Comparison of ENCODE assay signal across 8 cellular contexts in the genomic region with DNA sequence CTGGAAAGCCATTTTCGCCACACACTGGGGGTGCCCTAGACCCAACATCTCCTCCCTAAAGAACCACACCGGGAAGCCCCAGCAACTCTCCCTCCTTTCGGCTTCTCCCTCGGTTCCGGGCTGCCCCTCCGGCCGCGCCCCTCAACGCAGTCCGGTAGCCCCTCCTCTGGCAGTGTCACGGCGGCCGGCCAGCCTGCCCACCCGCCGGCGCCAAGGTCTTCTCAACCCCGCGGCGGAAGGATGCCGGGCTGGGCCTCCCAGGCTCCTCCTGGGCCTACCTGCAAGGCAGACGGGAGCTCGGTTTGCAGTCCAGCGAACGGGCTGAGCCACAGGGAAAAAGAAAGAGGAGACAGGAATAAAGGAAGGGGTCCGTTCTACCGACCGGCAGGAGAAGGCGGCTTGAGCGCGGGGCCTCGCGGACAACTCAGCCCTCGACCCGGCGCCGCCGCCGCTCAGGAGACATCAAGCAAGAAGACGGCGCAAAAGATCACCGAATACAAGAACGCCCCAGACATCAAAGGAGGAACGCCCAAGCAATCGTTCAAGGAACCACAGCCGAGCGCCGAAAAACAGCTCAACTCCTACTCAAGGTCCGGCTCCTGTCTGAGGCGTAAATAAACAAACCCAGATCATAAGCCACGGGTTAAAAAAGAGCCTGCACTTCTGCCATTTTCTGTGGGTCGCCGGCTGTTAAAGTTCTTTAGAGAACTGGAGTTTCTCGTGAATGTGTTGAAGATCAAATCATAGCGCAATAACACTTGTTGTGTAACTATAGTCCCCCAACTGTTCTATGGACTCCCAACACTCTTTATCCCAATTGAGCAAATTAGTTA. TPM values are rescaled to one million over a fixed set of nuclear protein-coding genes. Genes with fewer than 3 reads are reported as not detected.
DNase-seq lines count a peak whose midpoint lies in the region; ATAC-seq and TF ChIP-seq lines count a peak whose summit lies in the region.

A gene with protein sequence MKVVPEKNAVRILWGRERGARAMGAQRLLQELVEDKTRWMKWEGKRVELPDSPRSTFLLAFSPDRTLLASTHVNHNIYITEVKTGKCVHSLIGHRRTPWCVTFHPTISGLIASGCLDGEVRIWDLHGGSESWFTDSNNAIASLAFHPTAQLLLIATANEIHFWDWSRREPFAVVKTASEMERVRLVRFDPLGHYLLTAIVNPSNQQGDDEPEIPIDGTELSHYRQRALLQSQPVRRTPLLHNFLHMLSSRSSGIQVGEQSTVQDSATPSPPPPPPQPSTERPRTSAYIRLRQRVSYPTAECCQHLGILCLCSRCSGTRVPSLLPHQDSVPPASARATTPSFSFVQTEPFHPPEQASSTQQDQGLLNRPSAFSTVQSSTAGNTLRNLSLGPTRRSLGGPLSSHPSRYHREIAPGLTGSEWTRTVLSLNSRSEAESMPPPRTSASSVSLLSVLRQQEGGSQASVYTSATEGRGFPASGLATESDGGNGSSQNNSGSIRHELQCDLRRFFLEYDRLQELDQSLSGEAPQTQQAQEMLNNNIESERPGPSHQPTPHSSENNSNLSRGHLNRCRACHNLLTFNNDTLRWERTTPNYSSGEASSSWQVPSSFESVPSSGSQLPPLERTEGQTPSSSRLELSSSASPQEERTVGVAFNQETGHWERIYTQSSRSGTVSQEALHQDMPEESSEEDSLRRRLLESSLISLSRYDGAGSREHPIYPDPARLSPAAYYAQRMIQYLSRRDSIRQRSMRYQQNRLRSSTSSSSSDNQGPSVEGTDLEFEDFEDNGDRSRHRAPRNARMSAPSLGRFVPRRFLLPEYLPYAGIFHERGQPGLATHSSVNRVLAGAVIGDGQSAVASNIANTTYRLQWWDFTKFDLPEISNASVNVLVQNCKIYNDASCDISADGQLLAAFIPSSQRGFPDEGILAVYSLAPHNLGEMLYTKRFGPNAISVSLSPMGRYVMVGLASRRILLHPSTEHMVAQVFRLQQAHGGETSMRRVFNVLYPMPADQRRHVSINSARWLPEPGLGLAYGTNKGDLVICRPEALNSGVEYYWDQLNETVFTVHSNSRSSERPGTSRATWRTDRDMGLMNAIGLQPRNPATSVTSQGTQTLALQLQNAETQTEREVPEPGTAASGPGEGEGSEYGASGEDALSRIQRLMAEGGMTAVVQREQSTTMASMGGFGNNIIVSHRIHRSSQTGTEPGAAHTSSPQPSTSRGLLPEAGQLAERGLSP (N-terminal part only) (minus strand): TSS at position 474 of the 833 bp plus-strand sequence. CDS start 45,643 bp downstream, outside the sequence.

- H4K5ac ChIP-seq in H9 (ENCODE audit: insufficient read length, low read depth, low read length), result no peak within 1 kb of the TSS

- H3K27ac Mint-ChIP-seq in H9 (peak within 1 kb of the TSS; percentile 97 to 99 (median 98)), neural progenitor cell (peak within 1 kb of the TSS; percentile 64)

- H3F3A ChIP-seq in MM.1S (ENCODE audit: insufficient read depth, low read length), result no peaks in the 10 kb centered on the region
- H3F3A ChIP-seq in neural progenitor cell (ENCODE audit: low read depth), result peaks cover 6% of the 10 kb centered on the region

- DNase-seq in H9 (peak; percentile 91), MM.1S (peak; percentile 87), SIG-M5 treated with dmso at 0.1 percent for 504 hours (lab: John Stamatoyannopoulos, UW; ENCODE audit: unreplicated experiment) (peak; percentile 91), activated gamma-delta T cell treated with Interleukin-2 at 50 U/mL for 16 hours (peak; percentile 76), foreskin keratinocyte (peak; percentile 77 to 88), neural progenitor cell (ENCODE audit: low spot score) (peak; percentile 95)

- no peak within 1 kb of the TSS; the same call in 1 of the 2 replicates for H3K4ac ChIP-seq in H9 (ENCODE audit: low read depth, low read length)

- no peak within 1 kb of the TSS for H3T11ph ChIP-seq in H9 (ENCODE audit: low read length)

- H3K14ac ChIP-seq in H9 (ENCODE audit: insufficient read depth, low read length), result peak within 1 kb of the TSS; percentile 97

- TF ChIP-seq CTCF in H9 (conservative IDR thresholded peaks at IDR 0.05) (no peak), MM.1S (IDR thresholded peaks at IDR 0.05; ENCODE audit: low read length) (no peak), foreskin keratinocyte (conservative IDR thresholded peaks at IDR 0.05) (no peak), neural progenitor cell (IDR thresholded peaks at IDR 0.05) (no peak)

- H3K79me2 ChIP-seq in H9 (ENCODE audit: insufficient read depth, low read length) (peaks cover 13% of the 10 kb centered on the region; the same call in 1 of the 2 replicates), MM.1S (ENCODE audit: low read length) (peaks cover 51% of the 10 kb centered on the region), neural progenitor cell (ENCODE audit: low read depth) (peaks cover 50% of the 10 kb centered on the region)

- no peak within 1 kb of the TSS for H2BK12ac ChIP-seq in H9 (ENCODE audit: insufficient read length, low read depth, low read length)

- WGBS in H9 (ENCODE audit: extremely low coverage, insufficient read length, low lambda C conversion rate), result no CpG with 5 or more reads among the region's 54 CpGs

- H3K4me1 Mint-ChIP-seq in H9 (peaks cover 17 to 18% of the 10 kb centered on the region in 2 experiments), neural progenitor cell (peaks cover 25% of the 10 kb centered on the region)

- no peak within 1 kb of the TSS for H2AK5ac ChIP-seq in H9 (ENCODE audit: insufficient read length, low read length)

- H3K56ac ChIP-seq in H9 (ENCODE audit: insufficient read length, low read depth, low read length), result no peak within 1 kb of the TSS

- H3K4me1 ChIP-seq in ES-I3 (ENCODE audit: insufficient read depth, low read length) (no peaks in the 10 kb centered on the region; the same call in none of the 2 replicates), H9 (ENCODE audit: insufficient read depth, low read length) (no peaks in the 10 kb centered on the region), MM.1S (ENCODE audit: low read length) (peaks cover 6% of the 10 kb centered on the region; the same call in 1 of the 2 replicates), foreskin keratinocyte (peaks cover 3% of the 10 kb centered on the region), neural progenitor cell (peaks cover 11% of the 10 kb centered on the region), stomach smooth muscle (ENCODE audit: control insufficient read depth, insufficient read depth, low read length) (peaks cover 14% of the 10 kb centered on the region)

- no peak within 1 kb of the TSS for H3K23ac ChIP-seq in H9 (ENCODE audit: insufficient read length, low read depth, low read length)

- H3K4me3 Mint-ChIP-seq in H9 (peak within 1 kb of the TSS; percentile 92 to 96), neural progenitor cell (peak within 1 kb of the TSS; percentile 98)

- no peaks in the 10 kb centered on the region for H3K27me3 ChIP-seq in H9 (ENCODE audit: insufficient read depth, low read length)
- no peaks in the 10 kb centered on the region for H3K27me3 ChIP-seq in MM.1S (replicated peaks; ENCODE audit: insufficient read depth, low read length)
- H3K27me3 ChIP-seq in foreskin keratinocyte, result no peaks in the 10 kb centered on the region
- no peaks in the 10 kb centered on the region for H3K27me3 ChIP-seq in neural progenitor cell
- H3K27me3 ChIP-seq in stomach smooth muscle (ENCODE audit: control insufficient read depth in 1 of 2, insufficient read depth in 2 of 2, low read length in 2 of 2), result no peaks in the 10 kb centered on the region

- H3K9me3 Mint-ChIP-seq in H9 (no peaks in the 10 kb centered on the region), neural progenitor cell (no peaks in the 10 kb centered on the region)

- no peak within 1 kb of the TSS for H4K91ac ChIP-seq in H9 (ENCODE audit: insufficient read length, low read depth, low read length)

- H2AFZ ChIP-seq in H9 (ENCODE audit: low read length) (peak within 1 kb of the TSS; percentile 89), MM.1S (ENCODE audit: low read length) (peak within 1 kb of the TSS; percentile 99), neural progenitor cell (replicated peaks) (peak within 1 kb of the TSS; percentile 95)

- ATAC-seq in foreskin keratinocyte, result peak; percentile 72

- no peak within 1 kb of the TSS for H3K27ac ChIP-seq in H9 (ENCODE audit: insufficient read length, low read depth, low read length)
- peak within 1 kb of the TSS; percentile 26; the same call in 1 of the 2 replicates for H3K27ac ChIP-seq in MM.1S (ENCODE audit: low read length)
- peak within 1 kb of the TSS; percentile 64 for H3K27ac ChIP-seq in foreskin keratinocyte
- H3K27ac ChIP-seq in neural progenitor cell, result peak within 1 kb of the TSS; percentile 77
- peak within 1 kb of the TSS; percentile 67 for H3K27ac ChIP-seq in stomach smooth muscle (ENCODE audit: low read length)

- H2BK20ac ChIP-seq in H9 (ENCODE audit: low read depth, low read length, poor library complexity, severe bottlenecking), result no peak within 1 kb of the TSS

- H3K9me3 ChIP-seq in ES-I3 (ENCODE audit: control insufficient read depth, insufficient read depth, low read length) (no peaks in the 10 kb centered on the region), H9 (ENCODE audit: control insufficient read depth, low read depth, low read length) (no peaks in the 10 kb centered on the region), MM.1S (replicated peaks; ENCODE audit: insufficient read depth, low read length) (no peaks in the 10 kb centered on the region), neural progenitor cell (ENCODE audit: low read depth) (no peaks in the 10 kb centered on the region), stomach smooth muscle (ENCODE audit: control insufficient read depth in 2 of 2, low read length in 2 of 2) (no peaks in the 10 kb centered on the region)

- H3K4me3 ChIP-seq in MM.1S (ENCODE audit: low read length), result peak within 1 kb of the TSS; percentile 85
- peak within 1 kb of the TSS; percentile 97 for H3K4me3 ChIP-seq in neural progenitor cell
- H3K4me3 ChIP-seq in stomach smooth muscle (ENCODE audit: low read length in 2 of 2), result peak within 1 kb of the TSS; percentile 94 to 96

- H3K9me2 ChIP-seq in MM.1S (replicated peaks; ENCODE audit: insufficient read depth, low read length), result no peaks in the 10 kb centered on the region

- peak within 1 kb of the TSS; percentile 82 for H3K18ac ChIP-seq in H9 (ENCODE audit: insufficient read length, low read depth, low read length)

- H3K27me3 Mint-ChIP-seq in H9 (ENCODE audit: low read depth), result no peaks in the 10 kb centered on the region
- peaks cover 5% of the 10 kb centered on the region for H3K27me3 Mint-ChIP-seq in neural progenitor cell (ENCODE audit: insufficient read depth, low read depth)

- H2BK5ac ChIP-seq in H9 (ENCODE audit: insufficient read length, low read length), result no peak within 1 kb of the TSS

- peaks cover 5% of the 10 kb centered on the region for H3K23me2 ChIP-seq in H9 (ENCODE audit: insufficient read length, low read depth, low read length, poor library complexity, severe bottlenecking)

- H3K4me2 ChIP-seq in H9 (ENCODE audit: insufficient read depth, insufficient read length, low read length) (peak within 1 kb of the TSS; percentile 93), MM.1S (ENCODE audit: low read depth, low read length) (peak within 1 kb of the TSS; percentile 65), neural progenitor cell (peak within 1 kb of the TSS; percentile 89)

- no peaks in the 10 kb centered on the region for H4K20me1 ChIP-seq in H9 (ENCODE audit: control insufficient read depth, insufficient read depth, insufficient read length)
- no peaks in the 10 kb centered on the region; the same call in 1 of the 2 replicates for H4K20me1 ChIP-seq in MM.1S (ENCODE audit: insufficient read depth, low read length)
- peaks cover 36% of the 10 kb centered on the region for H4K20me1 ChIP-seq in neural progenitor cell (ENCODE audit: low read depth)

- H4K8ac ChIP-seq in H9 (replicated peaks; ENCODE audit: insufficient read length, low read depth, low read length), result no peak within 1 kb of the TSS

- H3K9ac ChIP-seq in ES-I3 (ENCODE audit: low read depth, low read length), result peak within 1 kb of the TSS; percentile 89
- H3K9ac ChIP-seq in H9 (ENCODE audit: extremely low read depth, insufficient read length, low read length), result peak within 1 kb of the TSS; percentile 92
- H3K9ac ChIP-seq in MM.1S (ENCODE audit: low read length), result peak within 1 kb of the TSS; percentile 74
- peak within 1 kb of the TSS; percentile 71 for H3K9ac ChIP-seq in neural progenitor cell
- H3K9ac ChIP-seq in stomach smooth muscle (ENCODE audit: low read length in 2 of 2), result peak within 1 kb of the TSS; percentile 92 to 93

- H3K36me3 ChIP-seq in ES-I3 (ENCODE audit: insufficient read depth, low read length) (no peaks in the 10 kb centered on the region), MM.1S (replicated peaks; ENCODE audit: insufficient read depth, low read length) (no peaks in the 10 kb centered on the region), neural progenitor cell (no peaks in the 10 kb centered on the region), stomach smooth muscle (ENCODE audit: control insufficient read depth in 2 of 2, insufficient read depth in 2 of 2, low read length in 2 of 2) (no peaks in the 10 kb centered on the region)

- no peak within 1 kb of the TSS for H2BK120ac ChIP-seq in H9 (ENCODE audit: low read depth, low read length, poor library complexity, severe bottlenecking)

- H2BK15ac ChIP-seq in H9 (ENCODE audit: low read depth, low read length), result no peak within 1 kb of the TSS; the same call in 1 of the 2 replicates

- H3K36me3 Mint-ChIP-seq in H9 (ENCODE audit: insufficient read depth in 1 of 3, low read depth in 3 of 3) (no peaks in the 10 kb centered on the region; a peak in 1 of 7 replicates), neural progenitor cell (peaks cover 2% of the 10 kb centered on the region)

- H3K79me1 ChIP-seq in H9 (ENCODE audit: insufficient read depth, low read depth, low read length, poor library complexity, severe bottlenecking), result peaks cover 2% of the 10 kb centered on the region

RNA-seq across cellular contexts. Expression of the gene that starts here (rescaled TPM):
- total RNA-seq in H9 (2021) (37.5 and 40.0 TPM in 2 replicates), foreskin keratinocyte (17.8 and 18.4 TPM in 2 replicates), neural progenitor cell (ENCODE audit: low replicate concordance) (20.7 and 35.9 TPM in 2 replicates)
- polyA plus RNA-seq in foreskin keratinocyte, result 7.6 and 8.1 TPM in 2 replicates
